Comparison of ENCODE assay signal across 14 cellular contexts in the genomic region with DNA sequence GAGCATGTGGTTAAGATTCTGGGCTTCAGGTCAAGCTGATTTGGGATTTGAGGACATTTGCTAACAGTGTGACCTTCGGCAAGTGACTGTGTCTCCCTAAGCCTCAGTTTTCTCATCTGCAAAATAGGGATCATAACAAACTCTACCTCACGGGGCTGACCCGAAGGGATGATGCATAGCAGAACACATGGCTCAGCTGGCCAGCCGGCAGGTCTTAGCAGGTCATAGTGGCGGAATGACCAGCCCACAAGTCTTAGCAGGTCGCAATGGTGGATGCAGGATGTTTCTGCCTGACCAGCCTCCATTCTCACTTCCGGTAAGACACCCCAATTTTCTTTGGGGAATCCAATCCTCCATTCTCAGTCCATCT.
DNase-seq lines count a peak whose midpoint lies in the region; ATAC-seq and TF ChIP-seq lines count a peak whose summit lies in the region.
"Had no signal": no experiment of that assay in that cellular context is flagged by ENCODE, and none has a peak within 500 bp of the region (broad histone marks: within the 10 kb centered on the region; RNA-seq: fewer than 3 reads in every experiment).

No MANE protein-coding gene starts in this region.

- peak overlapping the region; percentile 98 for H3K27ac ChIP-seq in BLaER1
- H3K27ac ChIP-seq: VCaP had no signal

- peak overlapping the region; percentile 55; the same call in 1 of the 2 replicates for H3K9ac ChIP-seq in BLaER1

- peaks cover 99% of the 10 kb centered on the region for H4K20me1 ChIP-seq in BLaER1

- DNase-seq in GM06990 (ENCODE audit: extremely low read depth, insufficient read length) (no peak), memory B cell (ENCODE audit: low spot score in 2 of 2) (no peak), NCI-H1930 (lab: John Stamatoyannopoulos, UW) (no peak), dermis blood vessel endothelial cell (no peak), COLO668 (lab: John Stamatoyannopoulos, UW; ENCODE audit: unreplicated experiment) (no peak)
- no peak for DNase-seq in activated T-helper 1 cell treated with anti-CD3 and anti-CD28 coated beads, Interleukin-12 subunit alpha, Interleukin-12 subunit beta, Interleukin-2, Interleukin-4 antibody, amounts not matched to agents 30 ng/mL and 10 ng/mL and 1 ng/mL, durations not matched to agents 14 hours and 24 hours and 36 hours (ENCODE audit: low spot score)
- DNase-seq in stimulated activated naive CD4-positive, alpha-beta T cell treated with Interleukin-2 at 50 U/mL for 16 hours (lab: John Stamatoyannopoulos, UW) = no peak
- DNase-seq: cortex of kidney; IMR-90; NCI-H1694; NCI-H748 treated with DMSO at 0.1 percent for 48 hours; stimulated activated CD4-positive, alpha-beta T cell treated with anti-CD3 and anti-CD28 coated beads, Interleukin-2, amount 100 ng/mL, for 48 hours had no signal

- H3K4me3 ChIP-seq in BLaER1 = peak overlapping the region; percentile 23; the same call in 1 of the 2 replicates
- H3K4me3 ChIP-seq in GM06990 (replicated peaks; ENCODE audit: low read depth, low read length) = peak overlapping the region; percentile 57

- H3K27me3 ChIP-seq in BLaER1 = no peaks in the 10 kb centered on the region
- no peaks in the 10 kb centered on the region for H3K27me3 ChIP-seq in GM06990 (replicated peaks; ENCODE audit: control insufficient read depth, insufficient read depth, low read length)

- ATAC-seq in memory B cell (ENCODE audit: low read depth) = no peak

- H3K36me3 ChIP-seq in BLaER1 (peaks cover 27% of the 10 kb centered on the region), GM06990 (ENCODE audit: control insufficient read depth, insufficient read depth, low read length) (peaks cover 5% of the 10 kb centered on the region)

- peaks cover 81% of the 10 kb centered on the region for H3K4me1 Mint-ChIP-seq in activated T-helper 1 cell treated with anti-CD3 and anti-CD28 coated beads, Interleukin-12 subunit alpha, Interleukin-12 subunit beta, Interleukin-2, Interleukin-4 antibody, amounts not matched to agents 30 ng/mL and 10 ng/mL and 1 ng/mL, durations not matched to agents 14 hours and 24 hours and 36 hours (ENCODE audit: low read depth)
- peaks cover 75% of the 10 kb centered on the region for H3K4me1 Mint-ChIP-seq in memory B cell

- H3K4me1 ChIP-seq in BLaER1 = peaks cover 100% of the 10 kb centered on the region

- peak overlapping the region; percentile 72 for H3K4me3 Mint-ChIP-seq in activated T-helper 1 cell treated with anti-CD3 and anti-CD28 coated beads, Interleukin-12 subunit alpha, Interleukin-12 subunit beta, Interleukin-2, Interleukin-4 antibody, amounts not matched to agents 30 ng/mL and 10 ng/mL and 1 ng/mL, durations not matched to agents 14 hours and 24 hours and 36 hours
- peak overlapping the region; percentile 79 for H3K4me3 Mint-ChIP-seq in memory B cell

- no peak for TF ChIP-seq CTCF in GM06990 (IDR thresholded peaks at IDR 0.05; ENCODE audit: insufficient read depth, low read length, poor library complexity, severe bottlenecking)

- no peaks in the 10 kb centered on the region for H3K27me3 Mint-ChIP-seq in activated T-helper 1 cell treated with anti-CD3 and anti-CD28 coated beads, Interleukin-12 subunit alpha, Interleukin-12 subunit beta, Interleukin-2, Interleukin-4 antibody, amounts not matched to agents 30 ng/mL and 10 ng/mL and 1 ng/mL, durations not matched to agents 14 hours and 24 hours and 36 hours (ENCODE audit: insufficient read depth)
- H3K27me3 Mint-ChIP-seq in memory B cell = no peaks in the 10 kb centered on the region

- no peaks in the 10 kb centered on the region for H3K9me3 Mint-ChIP-seq in activated T-helper 1 cell treated with anti-CD3 and anti-CD28 coated beads, Interleukin-12 subunit alpha, Interleukin-12 subunit beta, Interleukin-2, Interleukin-4 antibody, amounts not matched to agents 30 ng/mL and 10 ng/mL and 1 ng/mL, durations not matched to agents 14 hours and 24 hours and 36 hours
- no peaks in the 10 kb centered on the region for H3K9me3 Mint-ChIP-seq in memory B cell

- peaks cover 26% of the 10 kb centered on the region for H3K36me3 Mint-ChIP-seq in activated T-helper 1 cell treated with anti-CD3 and anti-CD28 coated beads, Interleukin-12 subunit alpha, Interleukin-12 subunit beta, Interleukin-2, Interleukin-4 antibody, amounts not matched to agents 30 ng/mL and 10 ng/mL and 1 ng/mL, durations not matched to agents 14 hours and 24 hours and 36 hours (ENCODE audit: low read depth)
- peaks cover 14% of the 10 kb centered on the region for H3K36me3 Mint-ChIP-seq in memory B cell

- H3K4me2 ChIP-seq in BLaER1 = peak overlapping the region; percentile 98

- H3K9me3 ChIP-seq in BLaER1 = no peaks in the 10 kb centered on the region

- intact Hi-C loops in activated T-helper 1 cell treated with anti-CD3 and anti-CD28 coated beads, Interleukin-12 subunit alpha, Interleukin-12 subunit beta, Interleukin-2, Interleukin-4 antibody, amounts not matched to agents 30 ng/mL and 10 ng/mL and 1 ng/mL, durations not matched to agents 14 hours and 24 hours and 36 hours (cut with micrococcal nuclease) = loop anchor here (2.0 to 10.0 kb wide), 5 partner anchors 63 to 1169 kb away; a partner anchor contains a TSS

- H3K27ac Mint-ChIP-seq in activated T-helper 1 cell treated with anti-CD3 and anti-CD28 coated beads, Interleukin-12 subunit alpha, Interleukin-12 subunit beta, Interleukin-2, Interleukin-4 antibody, amounts not matched to agents 30 ng/mL and 10 ng/mL and 1 ng/mL, durations not matched to agents 14 hours and 24 hours and 36 hours = peak overlapping the region; percentile 84
- H3K27ac Mint-ChIP-seq in memory B cell = peak overlapping the region; percentile 96
